ENCODE assay signal across 8 cellular contexts in genomic region chr19:6674868-6675305, GRCh38. TPM values are rescaled to one million over a fixed set of nuclear protein-coding genes. Genes with fewer than 3 reads are reported as not detected.
DNase-seq lines count a peak whose midpoint lies in the region; ATAC-seq and TF ChIP-seq lines count a peak whose summit lies in the region.

No MANE protein-coding gene starts in this region.

- peak overlapping the region; percentile 67 to 71 for H3K4me3 Mint-ChIP-seq in stimulated activated naive CD8-positive, alpha-beta T cell treated with anti-CD3 and anti-CD28 coated beads, Interleukin-15, amount 100 ng/mL, for 72 hours

- ATAC-seq in GM19395 (IDR thresholded peaks at IDR 0.05; ENCODE audit: unreplicated experiment) = peak; percentile 59
- peak; percentile 66 for ATAC-seq in stimulated activated naive CD8-positive, alpha-beta T cell treated with anti-CD3 and anti-CD28 coated beads, Interleukin-15, amount 100 ng/mL, for 72 hours
- ATAC-seq in HG02623 (IDR thresholded peaks at IDR 0.05; ENCODE audit: unreplicated experiment) = no peak

- H3K9me3 ChIP-seq in KOPT-K1 (ENCODE audit: insufficient read depth, low read length, poor library complexity, severe bottlenecking) = no peaks in the 10 kb centered on the region

- peaks cover 12 to 15% of the 10 kb centered on the region in 2 donors for H3K9me3 Mint-ChIP-seq in stimulated activated naive CD8-positive, alpha-beta T cell treated with anti-CD3 and anti-CD28 coated beads, Interleukin-15, amount 100 ng/mL, for 72 hours

- DNase-seq in AG09319 (ENCODE audit: extremely low read depth, low read depth) (peak; percentile 12), dedifferentiated amniotic fluid mesenchymal stem cell (ENCODE audit: extremely low spot score) (peak; percentile 62), myocyte (ENCODE audit: low read depth) (peak; percentile 50)
- peak; percentile 90 to 92 for DNase-seq in activated CD4-positive, alpha-beta T cell treated with anti-CD3 and anti-CD28 coated beads for 4 hours
- DNase-seq in stimulated activated naive CD8-positive, alpha-beta T cell treated with anti-CD3 and anti-CD28 coated beads, Interleukin-15, amount 100 ng/mL, for 72 hours = peak; percentile 81 to 93

- peak overlapping the region; percentile 54 for H3K27ac ChIP-seq in KOPT-K1 (ENCODE audit: low read depth, low read length, poor library complexity, severe bottlenecking)

- TF ChIP-seq CTCF in AG09319 (IDR thresholded peaks at IDR 0.05; ENCODE audit: low read depth, low read length) = no peak

- no peaks in the 10 kb centered on the region for H3K36me3 ChIP-seq in KOPT-K1 (ENCODE audit: insufficient read depth, low read length)

- peaks cover 92% of the 10 kb centered on the region for H3K4me1 Mint-ChIP-seq in stimulated activated naive CD8-positive, alpha-beta T cell treated with anti-CD3 and anti-CD28 coated beads, Interleukin-15, amount 100 ng/mL, for 72 hours

- no peaks in the 10 kb centered on the region for H3K27me3 Mint-ChIP-seq in stimulated activated naive CD8-positive, alpha-beta T cell treated with anti-CD3 and anti-CD28 coated beads, Interleukin-15, amount 100 ng/mL, for 72 hours

- H3K27ac Mint-ChIP-seq in stimulated activated naive CD8-positive, alpha-beta T cell treated with anti-CD3 and anti-CD28 coated beads, Interleukin-15, amount 100 ng/mL, for 72 hours = peak overlapping the region; percentile 71 to 89

RNA-seq across cellular contexts. Expression of gene TNFSF14, which starts 4.9 kb away (rescaled TPM):
- not detected in 2 replicates for total RNA-seq in myocyte
- polyA plus RNA-seq in myocyte (2012) = not detected

RNA-seq across cellular contexts. Expression of gene C3, which starts 45.6 kb away (rescaled TPM):
- 2.1 and 7.2 TPM in 2 replicates for total RNA-seq in myocyte
- 0.86 TPM for polyA plus RNA-seq in myocyte (2012)

Comparison
In these comparisons a context has a peak if more than half of its experiments do, and no peak if none do; other contexts are left out.
1. DNase-seq: peak in every context shown above with its lines; median percentile 91 in activated CD4-positive, alpha-beta T cell treated with anti-CD3 and anti-CD28 coated beads for 4 hours; 87 in stimulated activated naive CD8-positive, alpha-beta T cell treated with anti-CD3 and anti-CD28 coated beads, Interleukin-15, amount 100 ng/mL, for 72 hours; 62 in dedifferentiated amniotic fluid mesenchymal stem cell; 50 in myocyte; 12 in AG09319.